In genomic region chr3:142275856-142276255, GRCh38 we compare ENCODE assay signal across 1 cellular context.
A peak's percentile ranks its signal among the peaks of the same experiment; 100 is the strongest.
TF ChIP-seq lines count a peak whose summit lies in the region.

No MANE protein-coding gene starts in this region.

TF ChIP-seq in SK-N-SH, 30 proteins besides CTCF, POLR2A, EP300 and RAD21 (continued from another document):
- TF ChIP-seq PBX3 (IDR thresholded peaks at IDR 0.05) (peak; percentile 27), MEF2A (IDR thresholded peaks at IDR 0.05; ENCODE audit: borderline replicate concordance, low read depth) (no peak), TEAD4 (IDR thresholded peaks at IDR 0.05; ENCODE audit: borderline replicate concordance, insufficient read depth) (no peak; the same call in 1 of the 2 replicates), CHD2 (IDR thresholded peaks at IDR 0.05; ENCODE audit: low read length, partially characterized antibody) (no peak), JUND (IDR thresholded peaks at IDR 0.05) (peak; percentile 22; the same call in 1 of the 2 replicates), NRF1 (IDR thresholded peaks at IDR 0.05; ENCODE audit: low read depth, low read length) (no peak), GATA2 (CRISPR knock-in tag; IDR thresholded peaks at IDR 0.05) (no peak), GABPA (IDR thresholded peaks at IDR 0.05; ENCODE audit: low read depth) (no peak)
TF ChIP-seq in SK-N-SH: peak in this region for 6.
